18 cellular contexts compared by ENCODE assay signal in genomic region chr5:142600092-142600491, GRCh38.
DNase-seq lines count a peak whose midpoint lies in the region; ATAC-seq and TF ChIP-seq lines count a peak whose summit lies in the region.
"Had no signal": no experiment of that assay in that cellular context is flagged by ENCODE, and none has a peak within 500 bp of the region (broad histone marks: within the 10 kb centered on the region; RNA-seq: fewer than 3 reads in every experiment).

No MANE protein-coding gene starts in this region.

- H2AFZ ChIP-seq in parathyroid adenoma: peak overlapping the region; percentile 63

- no peaks in the 10 kb centered on the region for H3K27me3 ChIP-seq in right atrium auricular region
- no peaks in the 10 kb centered on the region for H3K27me3 ChIP-seq in right cardiac atrium (ENCODE audit: control insufficient read depth, insufficient read depth)
- no peaks in the 10 kb centered on the region for H3K27me3 ChIP-seq in endocrine pancreas (ENCODE audit: control insufficient read depth, insufficient read depth, low read length)
- no peaks in the 10 kb centered on the region for H3K27me3 ChIP-seq in parathyroid adenoma (ENCODE audit: control insufficient read depth, insufficient read depth, low read length)
- H3K27me3 ChIP-seq in tibial nerve: no peaks in the 10 kb centered on the region
- H3K27me3 ChIP-seq in breast epithelium: no peaks in the 10 kb centered on the region

- no peak for TF ChIP-seq POLR2A in tibial nerve (IDR thresholded peaks at IDR 0.05)
- no peak for TF ChIP-seq POLR2A in breast epithelium (IDR thresholded peaks at IDR 0.05)

- DNase-seq in right atrium auricular region (ENCODE audit: low spot score) (no peak), right cardiac atrium (no peak), tibial nerve (ENCODE audit: low spot score in 2 of 2) (no peak), breast epithelium (ENCODE audit: low spot score in 2 of 2) (no peak)
- DNase-seq in NK-92 treated with Interleukin-12 subunit alpha and Interleukin-12 subunit beta, amount 100 ng/mL, for 24 hours (lab: John Stamatoyannopoulos, UW): no peak
- DNase-seq: activated CD4-positive, alpha-beta T cell treated with anti-CD3 and anti-CD28 coated beads for 4 hours; activated CD8-positive, alpha-beta memory T cell treated with anti-CD3 and anti-CD28 coated beads, Interleukin-2, amount 10 ng/mL, durations not matched to agents 7 days and 5 days; Caco-2; effector memory CD8-positive, alpha-beta T cell; Kasumi-1; NCI-H1092; NCI-H1930; NCI-H82; stimulated activated CD4-positive, alpha-beta T cell treated with anti-CD3 and anti-CD28 coated beads, Interleukin-4, amount 100 ng/mL, for 24 hours; stimulated activated naive CD8-positive, alpha-beta T cell treated with anti-CD3 and anti-CD28 coated beads, Interleukin-15, Interleukin-2, amounts not matched to agents 100 U/mL and 50 U/mL, for 24 hours had no signal

- H3K9me3 ChIP-seq in right atrium auricular region: no peaks in the 10 kb centered on the region
- no peaks in the 10 kb centered on the region for H3K9me3 ChIP-seq in right cardiac atrium (ENCODE audit: control insufficient read depth, low read length)
- no peaks in the 10 kb centered on the region for H3K9me3 ChIP-seq in endocrine pancreas (ENCODE audit: control insufficient read depth, low read length)
- no peaks in the 10 kb centered on the region for H3K9me3 ChIP-seq in parathyroid adenoma (ENCODE audit: control insufficient read depth, low read length)
- H3K9me3 ChIP-seq in tibial nerve: no peaks in the 10 kb centered on the region
- H3K9me3 ChIP-seq in breast epithelium: no peaks in the 10 kb centered on the region
- H3K9me3 ChIP-seq: Caco-2 had no signal

- H3K36me3 ChIP-seq in right atrium auricular region (no peaks in the 10 kb centered on the region), endocrine pancreas (ENCODE audit: control insufficient read depth, insufficient read depth, low read length) (no peaks in the 10 kb centered on the region), parathyroid adenoma (ENCODE audit: control insufficient read depth, insufficient read depth, low read length) (no peaks in the 10 kb centered on the region), tibial nerve (peaks cover 0 to 6% (median 0%) of the 10 kb centered on the region in 3 donors), breast epithelium (no peaks in the 10 kb centered on the region)

- H3K9ac ChIP-seq in endocrine pancreas (ENCODE audit: control insufficient read depth, insufficient read depth, low read length): no peak overlapping the region
- no peak overlapping the region for H3K9ac ChIP-seq in parathyroid adenoma

- intact Hi-C loops in right cardiac atrium (cut with DNase I) (no loop called here), breast epithelium (cut with DNase I; ENCODE audit: low total_unique reads) (no loop called here)

- H3K27ac ChIP-seq in right atrium auricular region: peak overlapping the region; percentile 8 to 54
- no peak overlapping the region for H3K27ac ChIP-seq in right cardiac atrium (ENCODE audit: low read length)
- peak overlapping the region; percentile 67 for H3K27ac ChIP-seq in parathyroid adenoma
- peak overlapping the region in 3 of 4 donors; percentile 12 to 74 (median 39) for H3K27ac ChIP-seq in tibial nerve
- H3K27ac ChIP-seq in breast epithelium: peak overlapping the region in 1 of 2 donors; percentile 33

- ATAC-seq in right cardiac atrium (no peak), GM19455 (IDR thresholded peaks at IDR 0.05; ENCODE audit: unreplicated experiment) (no peak)
- ATAC-seq: activated CD8-positive, alpha-beta memory T cell treated with anti-CD3 and anti-CD28 coated beads, Interleukin-2, amount 10 ng/mL, durations not matched to agents 7 days and 5 days; effector memory CD8-positive, alpha-beta T cell; stimulated activated naive CD8-positive, alpha-beta T cell treated with anti-CD3 and anti-CD28 coated beads, Interleukin-15, Interleukin-2, amounts not matched to agents 100 U/mL and 50 U/mL, for 24 hours had no signal

- H3K79me2 ChIP-seq in parathyroid adenoma: no peaks in the 10 kb centered on the region

- TF ChIP-seq CTCF in right atrium auricular region (IDR thresholded peaks at IDR 0.05) (no peak), parathyroid adenoma (IDR thresholded peaks at IDR 0.05) (no peak), tibial nerve (IDR thresholded peaks at IDR 0.05) (no peak), breast epithelium (IDR thresholded peaks at IDR 0.05) (no peak)

- H3K4me3 ChIP-seq in right atrium auricular region (no peak overlapping the region), right cardiac atrium (ENCODE audit: low read length) (no peak overlapping the region), endocrine pancreas (ENCODE audit: control insufficient read depth, insufficient read depth, low read length) (peak overlapping the region; percentile 50), parathyroid adenoma (ENCODE audit: low read depth, low read length) (no peak overlapping the region), tibial nerve (no peak overlapping the region), breast epithelium (no peak overlapping the region)

- 76% methylated on average over 4 of the region's 4 CpGs for WGBS in right cardiac atrium
- 63 to 70% methylated on average over 4 of the region's 4 CpGs for WGBS in tibial nerve, 2 donors

- no peak for TF ChIP-seq EP300 in tibial nerve (IDR thresholded peaks at IDR 0.05)

- peaks cover 0 to 12% of the 10 kb centered on the region in 2 donors for H3K4me1 ChIP-seq in right atrium auricular region
- peaks cover 6% of the 10 kb centered on the region for H3K4me1 ChIP-seq in right cardiac atrium (ENCODE audit: control insufficient read depth, insufficient read depth, low read length)
- no peaks in the 10 kb centered on the region for H3K4me1 ChIP-seq in endocrine pancreas (ENCODE audit: control insufficient read depth, insufficient read depth, low read length)
- H3K4me1 ChIP-seq in parathyroid adenoma: peaks cover 3% of the 10 kb centered on the region
- peaks cover 0 to 25% (median 4%) of the 10 kb centered on the region in 4 donors for H3K4me1 ChIP-seq in tibial nerve
- no peaks in the 10 kb centered on the region for H3K4me1 ChIP-seq in breast epithelium
- H3K4me1 ChIP-seq: Caco-2 had no signal

- H3K4me2 ChIP-seq in parathyroid adenoma (ENCODE audit: low read length): no peak overlapping the region
